In the genomic region with DNA sequence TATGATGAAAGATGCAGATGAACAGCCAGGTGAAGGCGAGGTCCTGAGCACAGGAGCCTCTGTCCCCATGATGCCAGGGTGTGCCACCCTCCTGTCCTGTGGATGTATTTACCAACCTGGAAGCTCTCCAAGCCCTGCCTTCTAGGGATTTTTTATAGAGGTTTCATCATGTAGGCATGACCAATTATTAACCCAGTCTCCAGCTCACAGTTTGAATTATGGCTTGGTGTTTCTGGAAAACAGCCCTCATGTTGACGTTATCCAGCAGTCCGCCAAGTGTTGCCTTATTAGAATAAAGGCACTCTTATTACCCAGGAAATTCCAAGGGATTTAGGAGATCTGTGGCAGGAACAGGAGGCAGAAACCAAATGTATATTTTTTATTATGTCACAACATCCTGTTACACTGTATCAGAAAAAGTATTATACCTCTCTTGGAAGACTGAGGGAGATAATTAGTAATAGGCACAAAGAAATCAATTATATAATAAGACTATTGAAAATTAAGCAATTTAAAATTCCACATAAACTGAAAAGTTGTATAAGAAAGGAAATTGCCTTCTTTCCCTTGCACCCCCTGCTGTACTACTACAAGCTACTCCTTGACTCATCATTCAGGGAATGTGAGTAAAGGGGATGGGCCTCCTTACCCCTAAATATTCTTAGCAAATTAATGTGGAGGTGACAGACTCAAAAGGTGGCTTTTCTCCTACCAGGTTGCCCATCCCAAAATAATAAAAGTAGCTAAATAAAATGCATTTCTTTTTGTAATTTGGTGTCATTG, we compare ENCODE assay signal across 12 cellular contexts.
DNase-seq lines count a peak whose midpoint lies in the region; ATAC-seq, FAIRE-seq and TF ChIP-seq lines count a peak whose summit lies in the region.
"Had no signal": no experiment of that assay in that cellular context is flagged by ENCODE, and none has a peak within 500 bp of the region (broad histone marks: within the 10 kb centered on the region; RNA-seq: fewer than 3 reads in every experiment).

No MANE protein-coding gene starts in this region.

- no peaks in the 10 kb centered on the region for H3K36me3 Mint-ChIP-seq in activated T-helper 1 cell treated with anti-CD3 and anti-CD28 coated beads, Interleukin-12 subunit alpha, Interleukin-12 subunit beta, Interleukin-2, Interleukin-4 antibody, amounts not matched to agents 30 ng/mL and 10 ng/mL and 1 ng/mL, durations not matched to agents 14 hours and 24 hours and 36 hours (ENCODE audit: low read depth)
- H3K36me3 Mint-ChIP-seq in stimulated activated naive B cell treated with anti-CD40 and anti-IgM and Interleukin-4, amounts not matched to agents 10 μg/mL and 1 μg/mL and 100 μg/mL, for 72 hours = no peaks in the 10 kb centered on the region
- H3K36me3 Mint-ChIP-seq: CD4-positive, alpha-beta memory T cell had no signal

- no peak overlapping the region for H3K4me3 ChIP-seq in HFF-Myc (replicated peaks; ENCODE audit: low read depth, low read length)
- H3K4me3 ChIP-seq in adipocyte (ENCODE audit: low read length) = no peak overlapping the region
- H3K4me3 ChIP-seq: ovary had no signal

- H3K4me3 Mint-ChIP-seq in activated T-helper 1 cell treated with anti-CD3 and anti-CD28 coated beads, Interleukin-12 subunit alpha, Interleukin-12 subunit beta, Interleukin-2, Interleukin-4 antibody, amounts not matched to agents 30 ng/mL and 10 ng/mL and 1 ng/mL, durations not matched to agents 14 hours and 24 hours and 36 hours = no peak overlapping the region
- H3K4me3 Mint-ChIP-seq in stimulated activated naive B cell treated with anti-CD40 and anti-IgM and Interleukin-4, amounts not matched to agents 10 μg/mL and 1 μg/mL and 100 μg/mL, for 72 hours = no peak overlapping the region
- H3K4me3 Mint-ChIP-seq: CD4-positive, alpha-beta memory T cell; stimulated activated naive CD8-positive, alpha-beta T cell treated with anti-CD3 and anti-CD28 coated beads, Interleukin-15, Interleukin-2, amounts not matched to agents 100 ng/mL and 50 ng/mL, for 24 hours had no signal

- no peaks in the 10 kb centered on the region for H3K4me1 Mint-ChIP-seq in activated T-helper 1 cell treated with anti-CD3 and anti-CD28 coated beads, Interleukin-12 subunit alpha, Interleukin-12 subunit beta, Interleukin-2, Interleukin-4 antibody, amounts not matched to agents 30 ng/mL and 10 ng/mL and 1 ng/mL, durations not matched to agents 14 hours and 24 hours and 36 hours (ENCODE audit: low read depth)
- peaks cover 8 to 23% of the 10 kb centered on the region in 2 donors for H3K4me1 Mint-ChIP-seq in stimulated activated naive B cell treated with anti-CD40 and anti-IgM and Interleukin-4, amounts not matched to agents 10 μg/mL and 1 μg/mL and 100 μg/mL, for 72 hours

- H3K9ac ChIP-seq in adipocyte (ENCODE audit: low read length) = no peak overlapping the region

- H3K27me3 Mint-ChIP-seq in activated T-helper 1 cell treated with anti-CD3 and anti-CD28 coated beads, Interleukin-12 subunit alpha, Interleukin-12 subunit beta, Interleukin-2, Interleukin-4 antibody, amounts not matched to agents 30 ng/mL and 10 ng/mL and 1 ng/mL, durations not matched to agents 14 hours and 24 hours and 36 hours (ENCODE audit: insufficient read depth) = no peaks in the 10 kb centered on the region
- H3K27me3 Mint-ChIP-seq in stimulated activated naive B cell treated with anti-CD40 and anti-IgM and Interleukin-4, amounts not matched to agents 10 μg/mL and 1 μg/mL and 100 μg/mL, for 72 hours = no peaks in the 10 kb centered on the region

- no peaks in the 10 kb centered on the region for H3K36me3 ChIP-seq in adipocyte (ENCODE audit: control insufficient read depth, insufficient read depth, low read length, severe bottlenecking)
- H3K36me3 ChIP-seq: ovary had no signal

- TF ChIP-seq CTCF in 22Rv1 (IDR thresholded peaks at IDR 0.05) = no peak
- TF ChIP-seq CTCF in HFF-Myc (IDR thresholded peaks at IDR 0.05; ENCODE audit: low read depth, low read length, missing control alignments) = no peak

- no peak for FAIRE-seq in GM19239 (lab: Jason Lieb, UNC)

- H3K9me3 ChIP-seq in adipocyte (ENCODE audit: control insufficient read depth, low read length) = no peaks in the 10 kb centered on the region
- H3K9me3 ChIP-seq: ovary had no signal

- peaks cover 26% of the 10 kb centered on the region for H3K4me1 ChIP-seq in adipocyte (ENCODE audit: control insufficient read depth, insufficient read depth, low read length)

- H3K27ac Mint-ChIP-seq in activated T-helper 1 cell treated with anti-CD3 and anti-CD28 coated beads, Interleukin-12 subunit alpha, Interleukin-12 subunit beta, Interleukin-2, Interleukin-4 antibody, amounts not matched to agents 30 ng/mL and 10 ng/mL and 1 ng/mL, durations not matched to agents 14 hours and 24 hours and 36 hours = no peak overlapping the region
- H3K27ac Mint-ChIP-seq in stimulated activated naive B cell treated with anti-CD40 and anti-IgM and Interleukin-4, amounts not matched to agents 10 μg/mL and 1 μg/mL and 100 μg/mL, for 72 hours = no peak overlapping the region
- H3K27ac Mint-ChIP-seq: CD4-positive, alpha-beta memory T cell; stimulated activated naive CD8-positive, alpha-beta T cell treated with anti-CD3 and anti-CD28 coated beads, Interleukin-15, Interleukin-2, amounts not matched to agents 100 ng/mL and 50 ng/mL, for 24 hours had no signal

- no peaks in the 10 kb centered on the region for H3K27me3 ChIP-seq in adipocyte (replicated peaks; ENCODE audit: control insufficient read depth, insufficient read depth, low read length)
- H3K27me3 ChIP-seq: ovary had no signal

- H3K9me3 Mint-ChIP-seq in activated T-helper 1 cell treated with anti-CD3 and anti-CD28 coated beads, Interleukin-12 subunit alpha, Interleukin-12 subunit beta, Interleukin-2, Interleukin-4 antibody, amounts not matched to agents 30 ng/mL and 10 ng/mL and 1 ng/mL, durations not matched to agents 14 hours and 24 hours and 36 hours = no peaks in the 10 kb centered on the region
- peaks cover 0 to 3% of the 10 kb centered on the region in 2 donors for H3K9me3 Mint-ChIP-seq in stimulated activated naive B cell treated with anti-CD40 and anti-IgM and Interleukin-4, amounts not matched to agents 10 μg/mL and 1 μg/mL and 100 μg/mL, for 72 hours
- H3K9me3 Mint-ChIP-seq: CD4-positive, alpha-beta memory T cell; stimulated activated naive CD8-positive, alpha-beta T cell treated with anti-CD3 and anti-CD28 coated beads, Interleukin-15, Interleukin-2, amounts not matched to agents 100 ng/mL and 50 ng/mL, for 24 hours had no signal

- peak; percentile 66 for DNase-seq in HFF-Myc (ENCODE audit: extremely low read depth, low read depth)
- peak; percentile 68 for DNase-seq in adipocyte (ENCODE audit: low read depth)
- peak; percentile 76 to 88 for DNase-seq in left colon
- no peak for DNase-seq in activated T-helper 1 cell treated with anti-CD3 and anti-CD28 coated beads, Interleukin-12 subunit alpha, Interleukin-12 subunit beta, Interleukin-2, Interleukin-4 antibody, amounts not matched to agents 30 ng/mL and 10 ng/mL and 1 ng/mL, durations not matched to agents 14 hours and 24 hours and 36 hours (ENCODE audit: low spot score)
- no peak for DNase-seq in stimulated activated naive B cell treated with anti-CD40 and anti-IgM and Interleukin-4, amounts not matched to agents 10 μg/mL and 1 μg/mL and 100 μg/mL, for 72 hours
- no peak for DNase-seq in HPDE6-E6E7 (ENCODE audit: extremely low spot score)
- DNase-seq in GM19239 (ENCODE audit: insufficient read length, low spot score) = no peak
- DNase-seq: activated CD8-positive, alpha-beta memory T cell treated with anti-CD3 and anti-CD28 coated beads, Interleukin-2, amount 50 U/mL, for 48 hours; CD4-positive, alpha-beta memory T cell; ovary had no signal

- peak; percentile 97 for ATAC-seq in left colon
- no peak for ATAC-seq in stimulated activated naive B cell treated with anti-CD40 and anti-IgM and Interleukin-4, amounts not matched to agents 10 μg/mL and 1 μg/mL and 100 μg/mL, for 72 hours (replicated peaks)

- intact Hi-C loops in left colon (cut with DNase I, micrococcal nuclease) = no loop called here
- intact Hi-C loops in activated T-helper 1 cell treated with anti-CD3 and anti-CD28 coated beads, Interleukin-12 subunit alpha, Interleukin-12 subunit beta, Interleukin-2, Interleukin-4 antibody, amounts not matched to agents 30 ng/mL and 10 ng/mL and 1 ng/mL, durations not matched to agents 14 hours and 24 hours and 36 hours (cut with micrococcal nuclease) = no loop called here

- 0 out of 2 replicates have a peak overlapping the region, but pooled peaks have one; percentile 12 for H3K27ac ChIP-seq in 22Rv1
- H3K27ac ChIP-seq: ovary had no signal

Comparison
In these comparisons a context has a peak if more than half of its experiments do, and no peak if none do; other contexts are left out.
1. DNase-seq: peak in HFF-Myc (single experiment), adipocyte (single experiment) and left colon (2 of 2); none in activated T-helper 1 cell treated with anti-CD3 and anti-CD28 coated beads, Interleukin-12 subunit alpha, Interleukin-12 subunit beta, Interleukin-2, Interleukin-4 antibody, amounts not matched to agents 30 ng/mL and 10 ng/mL and 1 ng/mL, durations not matched to agents 14 hours and 24 hours and 36 hours (single experiment), stimulated activated naive B cell treated with anti-CD40 and anti-IgM and Interleukin-4, amounts not matched to agents 10 μg/mL and 1 μg/mL and 100 μg/mL, for 72 hours (single experiment), HPDE6-E6E7 (single experiment) and GM19239 (single experiment).